ENCODE assay signal across 30 cellular contexts in genomic region chr18:60193780-60194179, GRCh38.
"Had no signal": no experiment of that assay in that cellular context is flagged by ENCODE, and none has a peak within 500 bp of the region (broad histone marks: within the 10 kb centered on the region; RNA-seq: fewer than 3 reads in every experiment).

No MANE protein-coding gene starts in this region.

- H3K9me3 Mint-ChIP-seq: nephron; neural progenitor cell; stimulated activated effector memory CD8-positive, alpha-beta T cell treated with anti-CD3 and anti-CD28 coated beads, Interleukin-12 subunit alpha, Interleukin-12 subunit beta, amount 100 ng/mL, for 72 hours; stimulated activated naive CD8-positive, alpha-beta T cell treated with anti-CD3 and anti-CD28 coated beads, Interleukin-15, Interleukin-2, amounts not matched to agents 100 ng/mL and 50 ng/mL, for 24 hours had no signal

- H3K9ac ChIP-seq: neural progenitor cell, parathyroid adenoma had no signal

- H2AFZ ChIP-seq: neural progenitor cell, parathyroid adenoma had no signal

- H3K4me3 Mint-ChIP-seq: immature natural killer cell; naive thymus-derived CD8-positive, alpha-beta T cell; nephron; neural progenitor cell; stimulated activated effector memory CD8-positive, alpha-beta T cell treated with anti-CD3 and anti-CD28 coated beads, Interleukin-12 subunit alpha, Interleukin-12 subunit beta, amount 100 ng/mL, for 72 hours; stimulated activated naive CD8-positive, alpha-beta T cell treated with anti-CD3 and anti-CD28 coated beads, Interleukin-15, Interleukin-2, amounts not matched to agents 100 ng/mL and 50 ng/mL, for 24 hours; type B pancreatic cell had no signal

- H3K4me1 ChIP-seq: left lung, lower lobe of right lung, parathyroid adenoma, suprapubic skin, tibial artery, uterus had no signal

- ATAC-seq: left colon; left lung; lower lobe of right lung; naive thymus-derived CD8-positive, alpha-beta T cell; right cardiac atrium; sciatic nerve; stimulated activated effector memory CD8-positive, alpha-beta T cell treated with anti-CD3 and anti-CD28 coated beads, Interleukin-12 subunit alpha, Interleukin-12 subunit beta, amount 100 ng/mL, for 72 hours had no signal

- H3K9me3 ChIP-seq: left lung, lower lobe of right lung, neutrophil, suprapubic skin, thoracic aorta, tibial artery, uterus had no signal

- H3K36me3 ChIP-seq: left lung, lower lobe of right lung, neural progenitor cell, neutrophil, suprapubic skin, thoracic aorta, tibial artery, uterus had no signal

- DNase-seq: hippocampal formation; immature natural killer cell; kidney; left colon; left lung; lower lobe of right lung; mammary epithelial cell; mesenchymal stem cell; naive thymus-derived CD8-positive, alpha-beta T cell; occipital lobe; retina; right cardiac atrium; stimulated activated CD4-positive, alpha-beta T cell treated with anti-CD3 and anti-CD28 coated beads, Interleukin-12 subunit alpha, Interleukin-12 subunit beta, amount 100 ng/mL, for 4 hours; stimulated activated CD4-positive, alpha-beta T cell treated with anti-CD3 and anti-CD28 coated beads, Interleukin-15, amount 100 ng/mL, for 24 hours; stimulated activated CD4-positive, alpha-beta T cell treated with anti-CD3 and anti-CD28 coated beads, Interleukin-4, amount 100 ng/mL, for 24 hours; stimulated activated naive CD4-positive, alpha-beta T cell; tibial artery; uterus had no signal

- H3K36me3 Mint-ChIP-seq: immature natural killer cell; naive thymus-derived CD8-positive, alpha-beta T cell; neural progenitor cell; stimulated activated effector memory CD8-positive, alpha-beta T cell treated with anti-CD3 and anti-CD28 coated beads, Interleukin-12 subunit alpha, Interleukin-12 subunit beta, amount 100 ng/mL, for 72 hours; type B pancreatic cell had no signal

- H3K27me3 ChIP-seq: left lung, neural progenitor cell, neutrophil, suprapubic skin, tibial artery, uterus had no signal

- H3K27ac Mint-ChIP-seq: immature natural killer cell; nephron; neural progenitor cell; progenitor cell of endocrine pancreas; stimulated activated effector memory CD8-positive, alpha-beta T cell treated with anti-CD3 and anti-CD28 coated beads, Interleukin-12 subunit alpha, Interleukin-12 subunit beta, amount 100 ng/mL, for 72 hours; stimulated activated naive CD8-positive, alpha-beta T cell treated with anti-CD3 and anti-CD28 coated beads, Interleukin-15, Interleukin-2, amounts not matched to agents 100 ng/mL and 50 ng/mL, for 24 hours; type B pancreatic cell had no signal

- H3K4me3 ChIP-seq: left lung, lower lobe of right lung, neural progenitor cell, skin epidermis, suprapubic skin, thoracic aorta, tibial artery, uterus had no signal

- H3K27ac ChIP-seq: left lung, lower lobe of right lung, neural progenitor cell, neutrophil, parathyroid adenoma, skin epidermis, suprapubic skin, thoracic aorta, tibial artery, uterus had no signal

- H3K4me1 Mint-ChIP-seq: immature natural killer cell; naive thymus-derived CD8-positive, alpha-beta T cell; stimulated activated effector memory CD8-positive, alpha-beta T cell treated with anti-CD3 and anti-CD28 coated beads, Interleukin-12 subunit alpha, Interleukin-12 subunit beta, amount 100 ng/mL, for 72 hours had no signal

- H3K79me2 ChIP-seq: parathyroid adenoma had no signal

- H3K27me3 Mint-ChIP-seq: naive thymus-derived CD8-positive, alpha-beta T cell; stimulated activated naive CD8-positive, alpha-beta T cell treated with anti-CD3 and anti-CD28 coated beads, Interleukin-15, Interleukin-2, amounts not matched to agents 100 ng/mL and 50 ng/mL, for 24 hours had no signal

- H3K4me2 ChIP-seq: neural progenitor cell had no signal
